20 cellular contexts compared by ENCODE assay signal in genomic region chr19:20171285-20171684, GRCh38. TPM values are rescaled to one million over a fixed set of nuclear protein-coding genes. Genes with fewer than 3 reads are reported as not detected.
DNase-seq lines count a peak whose midpoint lies in the region; ATAC-seq and TF ChIP-seq lines count a peak whose summit lies in the region.
"Had no signal": no experiment of that assay in that cellular context is flagged by ENCODE, and none has a peak within 500 bp of the region (broad histone marks: within the 10 kb centered on the region; RNA-seq: fewer than 3 reads in every experiment).

No MANE protein-coding gene starts in this region.

- no peaks in the 10 kb centered on the region for H3K27me3 ChIP-seq in GM23338 (ENCODE audit: insufficient read depth)
- H3K27me3 ChIP-seq: SJSA1 had no signal

- H3K36me3 Mint-ChIP-seq in GM23338 (ENCODE audit: low read depth), result peaks cover 81% of the 10 kb centered on the region
- H3K36me3 Mint-ChIP-seq in T-helper 17 cell (ENCODE audit: low read depth), result peaks cover 5% of the 10 kb centered on the region
- H3K36me3 Mint-ChIP-seq in glutamatergic neuron (ENCODE audit: unreplicated experiment), result peaks cover 23% of the 10 kb centered on the region
- H3K36me3 Mint-ChIP-seq in stimulated activated naive B cell treated with anti-CD40 and anti-IgM and Interleukin-4, amounts not matched to agents 10 μg/mL and 1 μg/mL and 100 μg/mL, for 72 hours, result peaks cover 53 to 55% of the 10 kb centered on the region in 2 donors
- H3K36me3 Mint-ChIP-seq in activated T-cell treated with anti-CD3 and anti-CD28 coated beads, Interleukin-2, amount 50 U/mL, for 4 hours (ENCODE audit: insufficient read depth), result peaks cover 30% of the 10 kb centered on the region

- peak overlapping the region; percentile 9; the same call in 1 of the 2 replicates for H3K27ac Mint-ChIP-seq in GM23338
- H3K27ac Mint-ChIP-seq in T-helper 17 cell, result no peak overlapping the region
- peak overlapping the region; percentile 73 for H3K27ac Mint-ChIP-seq in glutamatergic neuron (ENCODE audit: unreplicated experiment)
- peak overlapping the region; percentile 16 for H3K27ac Mint-ChIP-seq in stimulated activated naive B cell treated with anti-CD40 and anti-IgM and Interleukin-4, amounts not matched to agents 10 μg/mL and 1 μg/mL and 100 μg/mL, for 72 hours
- H3K27ac Mint-ChIP-seq: CD4-positive, alpha-beta T cell had no signal

- H3F3A ChIP-seq in GM23338 (replicated peaks; ENCODE audit: low read depth), result no peaks in the 10 kb centered on the region

- H3K4me1 Mint-ChIP-seq in GM23338 (peaks cover 4% of the 10 kb centered on the region; the same call in 2 of the 3 replicates), T-helper 17 cell (peaks cover 7% of the 10 kb centered on the region), glutamatergic neuron (ENCODE audit: low read depth, unreplicated experiment) (peaks cover 12% of the 10 kb centered on the region)
- H3K4me1 Mint-ChIP-seq in stimulated activated naive B cell treated with anti-CD40 and anti-IgM and Interleukin-4, amounts not matched to agents 10 μg/mL and 1 μg/mL and 100 μg/mL, for 72 hours, result peaks cover 16 to 36% of the 10 kb centered on the region in 2 donors
- peaks cover 21% of the 10 kb centered on the region for H3K4me1 Mint-ChIP-seq in activated T-cell treated with anti-CD3 and anti-CD28 coated beads, Interleukin-2, amount 50 U/mL, for 4 hours (ENCODE audit: low read depth)

- DNase-seq in GM23338 (ENCODE audit: low spot score), result no peak
- DNase-seq in T-helper 17 cell, result no peak
- DNase-seq in glutamatergic neuron, result no peak
- no peak for DNase-seq in stimulated activated naive B cell treated with anti-CD40 and anti-IgM and Interleukin-4, amounts not matched to agents 10 μg/mL and 1 μg/mL and 100 μg/mL, for 72 hours
- no peak for DNase-seq in coronary artery (ENCODE audit: low spot score)
- DNase-seq in activated T-cell treated with anti-CD3 and anti-CD28 coated beads, Interleukin-2, amount 50 U/mL, for 4 hours, result no peak
- DNase-seq: ACHN; AML-193; CD4-positive, alpha-beta T cell; DMS79 treated with DMSO at 0.1 percent for 48 hours; HCEC 1CT; KG1; NCI-H1436; NCI-H2029; NCI-H2171; NCI-H446; OCI-M1 had no signal

- H3K4me1 ChIP-seq in GM23338 (ENCODE audit: insufficient read depth), result no peaks in the 10 kb centered on the region; the same call in 1 of the 2 replicates
- H3K4me1 ChIP-seq: SJSA1 had no signal

- H2AFZ ChIP-seq in GM23338, result no peak overlapping the region

- peaks cover 17% of the 10 kb centered on the region for H3K27me3 Mint-ChIP-seq in GM23338 (ENCODE audit: insufficient read depth, low read depth, poor library complexity)
- no peaks in the 10 kb centered on the region for H3K27me3 Mint-ChIP-seq in T-helper 17 cell
- peaks cover 15% of the 10 kb centered on the region for H3K27me3 Mint-ChIP-seq in glutamatergic neuron (ENCODE audit: unreplicated experiment)
- H3K27me3 Mint-ChIP-seq in stimulated activated naive B cell treated with anti-CD40 and anti-IgM and Interleukin-4, amounts not matched to agents 10 μg/mL and 1 μg/mL and 100 μg/mL, for 72 hours, result no peaks in the 10 kb centered on the region
- no peaks in the 10 kb centered on the region for H3K27me3 Mint-ChIP-seq in activated T-cell treated with anti-CD3 and anti-CD28 coated beads, Interleukin-2, amount 50 U/mL, for 4 hours (ENCODE audit: low read depth)
- H3K27me3 Mint-ChIP-seq: CD4-positive, alpha-beta T cell had no signal

- peaks cover 21% of the 10 kb centered on the region for H3K9me3 Mint-ChIP-seq in GM23338
- peaks cover 35% of the 10 kb centered on the region for H3K9me3 Mint-ChIP-seq in glutamatergic neuron (ENCODE audit: unreplicated experiment)
- H3K9me3 Mint-ChIP-seq in stimulated activated naive B cell treated with anti-CD40 and anti-IgM and Interleukin-4, amounts not matched to agents 10 μg/mL and 1 μg/mL and 100 μg/mL, for 72 hours, result peaks cover 0 to 5% of the 10 kb centered on the region in 2 donors
- peaks cover 10% of the 10 kb centered on the region for H3K9me3 Mint-ChIP-seq in activated T-cell treated with anti-CD3 and anti-CD28 coated beads, Interleukin-2, amount 50 U/mL, for 4 hours

- ATAC-seq in GM23338, result no peak
- no peak for ATAC-seq in T-helper 17 cell
- ATAC-seq in stimulated activated naive B cell treated with anti-CD40 and anti-IgM and Interleukin-4, amounts not matched to agents 10 μg/mL and 1 μg/mL and 100 μg/mL, for 72 hours (replicated peaks), result no peak
- ATAC-seq in activated T-cell treated with anti-CD3 and anti-CD28 coated beads, Interleukin-2, amount 50 U/mL, for 4 hours, result no peak
- no peak for ATAC-seq in GM19397 (IDR thresholded peaks at IDR 0.05; ENCODE audit: unreplicated experiment)

- no peak overlapping the region for H3K4me3 Mint-ChIP-seq in GM23338
- peak overlapping the region; percentile 8 for H3K4me3 Mint-ChIP-seq in T-helper 17 cell
- H3K4me3 Mint-ChIP-seq in glutamatergic neuron (ENCODE audit: unreplicated experiment), result peak overlapping the region; percentile 67
- no peak overlapping the region for H3K4me3 Mint-ChIP-seq in stimulated activated naive B cell treated with anti-CD40 and anti-IgM and Interleukin-4, amounts not matched to agents 10 μg/mL and 1 μg/mL and 100 μg/mL, for 72 hours
- no peak overlapping the region for H3K4me3 Mint-ChIP-seq in activated T-cell treated with anti-CD3 and anti-CD28 coated beads, Interleukin-2, amount 50 U/mL, for 4 hours

- H3K4me3 ChIP-seq in GM23338 (no peak overlapping the region), coronary artery (no peak overlapping the region)
- H3K4me3 ChIP-seq: SJSA1 had no signal

- no peaks in the 10 kb centered on the region for H3K9me2 ChIP-seq in GM23338 (ENCODE audit: insufficient read depth)

- H3K9me3 ChIP-seq in T-helper 17 cell (ENCODE audit: control insufficient read depth, low read length, poor library complexity, severe bottlenecking), result no peaks in the 10 kb centered on the region

- H3K27ac ChIP-seq in GM23338 (ENCODE audit: low read depth) (no peak overlapping the region), coronary artery (no peak overlapping the region)
- H3K27ac ChIP-seq: SJSA1 had no signal

- peaks cover 31% of the 10 kb centered on the region for H4K20me1 ChIP-seq in GM23338 (replicated peaks; ENCODE audit: insufficient read depth)

- no peak for TF ChIP-seq CTCF in GM23338 (conservative IDR thresholded peaks at IDR 0.05; ENCODE audit: low read depth in 2 of 2)
- TF ChIP-seq CTCF in glutamatergic neuron (IDR thresholded peaks at IDR 0.05; ENCODE audit: partially characterized antibody, unreplicated experiment), result no peak
- TF ChIP-seq CTCF in coronary artery (IDR thresholded peaks at IDR 0.05), result no peak

- H3K4me2 ChIP-seq in GM23338, result no peak overlapping the region

- H3K79me2 ChIP-seq in GM23338 (replicated peaks; ENCODE audit: insufficient read depth), result peaks cover 83% of the 10 kb centered on the region

- H3K36me3 ChIP-seq in GM23338 (ENCODE audit: insufficient read depth), result peaks cover 38% of the 10 kb centered on the region
- H3K36me3 ChIP-seq: SJSA1 had no signal

TF ChIP-seq in GM23338, 12 proteins besides CTCF, POLR2A, EP300 and RAD21:
- TF ChIP-seq EZH2 (IDR thresholded peaks at IDR 0.05; ENCODE audit: low read depth, unreplicated experiment) (no peak), ZNF331 (CRISPR knock-in tag; IDR thresholded peaks at IDR 0.05; ENCODE audit: low read depth) (no peak)

RNA-seq across cellular contexts. Expression of gene ZNF486, which starts 4.3 kb away (rescaled TPM):
- 37.6 and 38.9 TPM in 2 replicates for total RNA-seq in GM23338 (2014; rRNA removed; shearing (Covaris generic))
- polyA plus RNA-seq in GM23338 (2016; fragmentation: Nextera tagmentation; extraction: Ambion mirVana), result 21.2 and 25.4 TPM in 2 replicates
- total RNA-seq in T-helper 17 cell, result 1 to 10 TPM; 2.5 to 3.8 TPM
- total RNA-seq in glutamatergic neuron (ENCODE audit: unreplicated experiment), result 69.8 TPM
- total RNA-seq in activated T-cell treated with anti-CD3 and anti-CD28 coated beads, Interleukin-2, amount 50 U/mL, for 4 hours, result 1 to 10 TPM; 4.3 to 5.2 (median 4.3) TPM
- total RNA-seq: G401 had no signal

Comparison
In these comparisons a context has a peak if more than half of its experiments do, and no peak if none do; other contexts are left out.
1. H3K4me3 Mint-ChIP-seq: peak in T-helper 17 cell (single experiment) and glutamatergic neuron (single experiment); none in GM23338 (single experiment), stimulated activated naive B cell treated with anti-CD40 and anti-IgM and Interleukin-4, amounts not matched to agents 10 μg/mL and 1 μg/mL and 100 μg/mL, for 72 hours (0 of 2) and activated T-cell treated with anti-CD3 and anti-CD28 coated beads, Interleukin-2, amount 50 U/mL, for 4 hours (single experiment).